1 cellular context compared by ENCODE assay signal in genomic region chr14:58817846-58818245, GRCh38.
TF ChIP-seq lines count a peak whose summit lies in the region.

No MANE protein-coding gene starts in this region.

TF ChIP-seq in SK-N-SH, 30 proteins besides CTCF, POLR2A, EP300 and RAD21 (continued from another document):
- TF ChIP-seq PBX3 (IDR thresholded peaks at IDR 0.05), result no peak
- no peak for TF ChIP-seq TCF12 (IDR thresholded peaks at IDR 0.05)
- no peak for TF ChIP-seq ZBTB33 (IDR thresholded peaks at IDR 0.05; ENCODE audit: borderline replicate concordance, low read depth)
- TF ChIP-seq FOXJ3 (CRISPR knock-in tag; IDR thresholded peaks at IDR 0.05), result no peak
- no peak for TF ChIP-seq MEF2A (IDR thresholded peaks at IDR 0.05; ENCODE audit: borderline replicate concordance, low read depth)
- no peak for TF ChIP-seq SMC3 (IDR thresholded peaks at IDR 0.05; ENCODE audit: low read depth, low read length)
- no peak for TF ChIP-seq YY1 (IDR thresholded peaks at IDR 0.05; ENCODE audit: low read depth)
- no peak for TF ChIP-seq USF2 (IDR thresholded peaks at IDR 0.05; ENCODE audit: borderline replicate concordance, low read depth, low read length)
- TF ChIP-seq ELF1 (IDR thresholded peaks at IDR 0.05), result no peak
- no peak for TF ChIP-seq FOSL2 (IDR thresholded peaks at IDR 0.05; ENCODE audit: borderline replicate concordance, low read depth)
- TF ChIP-seq FOXM1 (IDR thresholded peaks at IDR 0.05; ENCODE audit: low read depth), result no peak
- no peak for TF ChIP-seq NRF1 (IDR thresholded peaks at IDR 0.05; ENCODE audit: low read depth, low read length)
